In genomic region chr7:141686074-141686473, GRCh38 we compare ENCODE assay signal across 33 cellular contexts. TPM values are rescaled to one million over a fixed set of nuclear protein-coding genes. Genes with fewer than 3 reads are reported as not detected.
DNase-seq lines count a peak whose midpoint lies in the region; ATAC-seq, FAIRE-seq and TF ChIP-seq lines count a peak whose summit lies in the region.
"Had no signal": no experiment of that assay in that cellular context is flagged by ENCODE, and none has a peak within 500 bp of the region (broad histone marks: within the 10 kb centered on the region; RNA-seq: fewer than 3 reads in every experiment).

No MANE protein-coding gene starts in this region.

- no peak for TF ChIP-seq POLR2A in GM12878 (IDR thresholded peaks at IDR 0.05; ENCODE audit: low read depth, low read length)

- no peaks in the 10 kb centered on the region for H3K9me3 ChIP-seq in left ventricle myocardium inferior (replicated peaks)
- no peaks in the 10 kb centered on the region for H3K9me3 ChIP-seq in heart right ventricle
- no peaks in the 10 kb centered on the region for H3K9me3 ChIP-seq in GM12878 (replicated peaks; ENCODE audit: control insufficient read depth, insufficient read depth, low read length)
- H3K9me3 ChIP-seq: BLaER1, HAP-1, SJSA1 had no signal

- H3K4me1 ChIP-seq in left ventricle myocardium inferior = peaks cover 29% of the 10 kb centered on the region
- peaks cover 0 to 27% (median 8%) of the 10 kb centered on the region in 9 donors for H3K4me1 ChIP-seq in heart right ventricle
- H3K4me1 ChIP-seq in GM12878 (ENCODE audit: control insufficient read depth, insufficient read depth, low read length) = no peaks in the 10 kb centered on the region
- H3K4me1 ChIP-seq in mesendoderm (ENCODE audit: control insufficient read depth, low read depth, low read length) = peaks cover 4% of the 10 kb centered on the region
- H3K4me1 ChIP-seq: HAP-1, SJSA1 had no signal

- H3K79me1 ChIP-seq in mesendoderm (ENCODE audit: low read length) = peaks cover 7% of the 10 kb centered on the region

- in situ Hi-C loops in GM12878 (cut with MboI) = no loop called here

- H4K8ac ChIP-seq in mesendoderm (ENCODE audit: low read depth, low read length) = no peak overlapping the region

- H3K56ac ChIP-seq in mesendoderm (ENCODE audit: low read length) = no peak overlapping the region

- H3K27me3 ChIP-seq in left ventricle myocardium inferior (ENCODE audit: low read depth) = no peaks in the 10 kb centered on the region
- no peaks in the 10 kb centered on the region for H3K27me3 ChIP-seq in heart right ventricle
- H3K27me3 ChIP-seq in GM12878 (replicated peaks in 1 of 2; ENCODE audit: control insufficient read depth in 2 of 2, insufficient read depth in 2 of 2, low read length in 1 of 2) = no peaks in the 10 kb centered on the region
- no peaks in the 10 kb centered on the region for H3K27me3 ChIP-seq in layer of hippocampus (ENCODE audit: control insufficient read depth, insufficient read depth, low read length)
- no peaks in the 10 kb centered on the region for H3K27me3 ChIP-seq in mesendoderm (ENCODE audit: insufficient read depth, low read length, poor library complexity)
- H3K27me3 ChIP-seq: BLaER1, SJSA1 had no signal

- no peak overlapping the region for H2BK5ac ChIP-seq in mesendoderm (ENCODE audit: low read length)

- no peak for DNase-seq in left ventricle myocardium inferior
- DNase-seq in heart right ventricle = no peak
- no peak for DNase-seq in GM12878 (ENCODE audit: low read depth, low spot score)
- DNase-seq in DMS53 (lab: John Stamatoyannopoulos, UW) = no peak
- DNase-seq in SK-N-DZ (ENCODE audit: low spot score) = no peak
- DNase-seq in mesendoderm = no peak
- DNase-seq: CD4-positive, CD25-positive, alpha-beta regulatory T cell; DMS153; HFFc6; KBM-7; MV-4-11; NCI-H1105; NCI-H1436 treated with DMSO at 0.1 percent for 48 hours; NCI-H187 treated with DMSO at 0.1 percent for 48 hours; NCI-H2171 treated with DMSO at 0.1 percent for 48 hours; NCI-H345; NCI-H510A treated with DMSO at 0.1 percent for 48 hours; NCI-H774; PC-9 had no signal

- no peak overlapping the region for H3K18ac ChIP-seq in mesendoderm (ENCODE audit: low read length)

- intact Hi-C loops in left ventricle myocardium inferior (cut with micrococcal nuclease) (no loop called here), heart right ventricle (cut with DNase I) (no loop called here), GM12878 (cut with micrococcal nuclease; ENCODE audit: unreplicated experiment) (no loop called here)

- no peak for ATAC-seq in heart right ventricle
- ATAC-seq in GM12878 = no peak
- ATAC-seq: GM23338 had no signal

- 88 to 91% methylated on average over 3 of the region's 3 CpGs for WGBS in heart right ventricle, 2 donors
- 67% methylated on average over 3 of the region's 3 CpGs for WGBS in GM12878 (ENCODE audit: insufficient coverage, insufficient replicate concordance, low lambda C conversion rate, missing lambda C conversion rate)
- no CpG with 5 or more reads among the region's 3 CpGs for WGBS in mesendoderm (ENCODE audit: extremely low coverage, insufficient coverage, low lambda C conversion rate)

- no peak overlapping the region for H2AK5ac ChIP-seq in mesendoderm (ENCODE audit: low read length)

- TF ChIP-seq EP300 in GM12878 (IDR thresholded peaks at IDR 0.05; ENCODE audit: borderline replicate concordance in 1 of 2, control insufficient read depth in 1 of 2, low read depth in 2 of 2, low read length in 2 of 2) = no peak

- H3K4me2 ChIP-seq in GM12878 (ENCODE audit: control insufficient read depth, insufficient read depth) (no peak overlapping the region), mesendoderm (ENCODE audit: low read length) (no peak overlapping the region)
- H3K4me2 ChIP-seq: BLaER1, GM23338, PC-9 had no signal

- SMC1A ChIA-PET in GM12878 (lab: Charles Lee; ENCODE audit: uncharacterized antibody, unreplicated experiment) = interaction anchor here (0.9 to 1.1 kb wide), 3 partner anchors 10 to 31 kb away, joined by 3 read pairs; no protein-coding TSS in a partner anchor

- H3K79me2 ChIP-seq in GM12878 (ENCODE audit: control insufficient read depth, insufficient read depth, low read length) (peaks cover 2% of the 10 kb centered on the region; the same call in 1 of the 2 replicates), mesendoderm (ENCODE audit: control insufficient read depth, insufficient read depth, low read length) (peaks cover 2% of the 10 kb centered on the region)

- H4K20me1 ChIP-seq in GM12878 (ENCODE audit: control insufficient read depth, insufficient read depth) = no peaks in the 10 kb centered on the region

- TF ChIP-seq CTCF in left ventricle myocardium inferior (IDR thresholded peaks at IDR 0.05; ENCODE audit: borderline replicate concordance) (no peak), heart right ventricle (IDR thresholded peaks at IDR 0.05) (no peak), GM12878 (IDR thresholded peaks at IDR 0.05 in 2 of 3, conservative IDR thresholded peaks at IDR 0.05 in 1 of 3; ENCODE audit: control insufficient read depth in 2 of 3, extremely low read depth in 1 of 3, insufficient read depth in 1 of 3, low read depth in 3 of 3, low read length in 3 of 3) (no peak)

- H3K4me3 ChIP-seq in left ventricle myocardium inferior = no peak overlapping the region
- no peak overlapping the region for H3K4me3 ChIP-seq in heart right ventricle
- H3K4me3 ChIP-seq in GM12878 = no peak overlapping the region
- no peak overlapping the region for H3K4me3 ChIP-seq in mesendoderm (ENCODE audit: low read length)
- H3K4me3 ChIP-seq: BLaER1, GM23338, HAP-1, PC-9, SJSA1 had no signal

- peak overlapping the region; percentile 58 for H3K27ac ChIP-seq in left ventricle myocardium inferior (replicated peaks)
- H3K27ac ChIP-seq in heart right ventricle = peak overlapping the region in 1 of 10 donors; percentile 39
- H3K27ac ChIP-seq in GM12878 (ENCODE audit: control insufficient read depth, insufficient read depth) = no peak overlapping the region
- peak overlapping the region; percentile 74 for H3K27ac ChIP-seq in layer of hippocampus (ENCODE audit: low read depth, low read length)
- H3K27ac ChIP-seq in temporal lobe (ENCODE audit: low read depth, low read length) = peak overlapping the region; percentile 88
- no peak overlapping the region for H3K27ac ChIP-seq in mesendoderm (ENCODE audit: low read depth, low read length)
- H3K27ac ChIP-seq: BLaER1, PC-9, SJSA1 had no signal

- CTCF ChIA-PET in GM12878 (lab: Yijun Ruan, JAX) = interaction anchor here (0.6 to 2.0 kb wide), 3 partner anchors 10 to 947 kb away, joined by 3 to 6 read pairs (median 5); no protein-coding TSS in a partner anchor

- POLR2A ChIA-PET in GM12878 (lab: Charles Lee) = no interaction called here

- no peak overlapping the region for H2BK15ac ChIP-seq in mesendoderm (replicated peaks; ENCODE audit: low read depth)

- no peak for TF ChIP-seq RAD21 in GM12878 (IDR thresholded peaks at IDR 0.05; ENCODE audit: insufficient read depth, low read depth, low read length)

- no TSS peak for BruUV-seq in GM12878 (replicated peaks; lab: Mats Ljungman, UMichigan)

- H3K9ac ChIP-seq in GM12878 (ENCODE audit: control insufficient read depth, insufficient read depth, low read length) (no peak overlapping the region), mesendoderm (ENCODE audit: low read length) (no peak overlapping the region)
- H3K9ac ChIP-seq: BLaER1 had no signal

- no peak overlapping the region for H4K5ac ChIP-seq in mesendoderm (ENCODE audit: low read length)

- no peak overlapping the region for H2BK120ac ChIP-seq in mesendoderm (ENCODE audit: low read depth, low read length)

- peak; percentile 23 for FAIRE-seq in GM12878 (lab: Jason Lieb, UNC)
- FAIRE-seq: A204.1, GM18507, HTR-8/SVneo had no signal

- H2AFZ ChIP-seq in GM12878 (ENCODE audit: control insufficient read depth, low read depth, low read length) = no peak overlapping the region
- H2AFZ ChIP-seq: GM23338, PC-9 had no signal

- RAD21 ChIA-PET in GM12878 (lab: Charles Lee; ENCODE audit: unreplicated experiment) = interaction anchor here (0.7 kb wide), 1 partner anchor 15 kb away, joined by 3 read pairs; the partner anchor contains the start of gene DENND11

- H3K36me3 ChIP-seq in left ventricle myocardium inferior (peaks cover 38% of the 10 kb centered on the region), heart right ventricle (peaks cover 0 to 58% (median 19%) of the 10 kb centered on the region in 9 donors), GM12878 (ENCODE audit: control insufficient read depth in 2 of 2, insufficient read depth in 2 of 2, low read length in 1 of 2) (peaks cover 8 to 13% of the 10 kb centered on the region in 2 experiments), mesendoderm (ENCODE audit: control insufficient read depth, insufficient read depth, low read length) (no peaks in the 10 kb centered on the region)
- H3K36me3 ChIP-seq: HAP-1, SJSA1 had no signal

- no peak overlapping the region for H3K23ac ChIP-seq in mesendoderm (ENCODE audit: low read length)

- no peak overlapping the region for H3K4ac ChIP-seq in mesendoderm (ENCODE audit: low read depth, low read length)

RNA-seq across cellular contexts. Expression of gene DENND11, which starts 15.9 kb away (rescaled TPM):
- total RNA-seq in left ventricle myocardium inferior (8.5 TPM), heart right ventricle (10 to 100 TPM in 4 of 10 donors, 1 to 10 TPM in 6; 6.7 to 11.5 (median 9.3) TPM), GM12878 (2014; rRNA removed) (28.0 and 33.8 TPM in 2 replicates), GM12878 (2014; rRNA removed; fragmentation: Illumina TruSeq; extraction: Trizol) (29.7 and 30.6 TPM in 2 replicates), GM12878 (2021) (33.3 and 35.9 TPM in 2 replicates), temporal lobe (30.0 TPM)
- polyA plus RNA-seq in heart right ventricle (1 to 10 TPM; 2.7 to 3.4 TPM), GM12878 (2011; rRNA removed) (47.0 and 57.7 TPM in 2 replicates), GM12878 (2014; fragmentation: Illumina TruSeq; extraction: Trizol) (32.2 and 40.7 TPM in 2 replicates), GM12878 (2014; fragmentation: Nextera tagmentation; extraction: Ambion mirVana) (1 to 10 TPM; 3.5 to 7.9 TPM), GM12878 (2014; rRNA removed) (20.2 and 25.3 TPM in 2 replicates), GM12878 (2016; fragmentation: Nextera tagmentation; extraction: Ambion mirVana) (1 to 10 TPM; 2.7 to 3.0 TPM)
- total RNA-seq in GM12878 (2013; cell fraction: nucleolus; rRNA removed) = 101 and 106 TPM in 2 replicates
- polyA plus RNA-seq in GM12878 (2011; ENCODE audit: low read depth) = 18.6 TPM
- polyA plus RNA-seq in GM12878 (2011; cell fraction: cytosol; rRNA removed) = 27.5 and 33.5 TPM in 2 replicates
- polyA plus RNA-seq in GM12878 (2011; cell fraction: nucleus; rRNA removed) = 81.6 and 84.6 TPM in 2 replicates
- polyA plus RNA-seq in GM12878 (2012) = 22.8 and 29.9 TPM in 2 replicates
- polyA minus RNA-seq in GM12878 (2011; rRNA and poly(A)+ RNA removed) = 65.6 and 73.2 TPM in 2 replicates
- 18.3 and 19.3 TPM in 2 replicates for polyA minus RNA-seq in GM12878 (2011; cell fraction: cytosol; rRNA and poly(A)+ RNA removed)
- polyA minus RNA-seq in GM12878 (2011; cell fraction: nucleus; rRNA and poly(A)+ RNA removed) = 36.0 and 36.5 TPM in 2 replicates
- 17.2 and 19.5 TPM in 2 replicates for polyA plus RNA-seq in SK-N-DZ (2014; cell fraction: cytosol; rRNA removed)
- 27.4 and 32.9 TPM in 2 replicates for polyA plus RNA-seq in SK-N-DZ (2014; cell fraction: nucleus; rRNA removed)
- 11.1 TPM for polyA plus RNA-seq in mesendoderm (2013, experiment 1 of 2)
- 10.9 TPM for polyA plus RNA-seq in mesendoderm (2013, experiment 2 of 2)

RNA-seq across cellular contexts. Expression of gene WEE2, which starts 22.1 kb away (rescaled TPM):
- total RNA-seq in left ventricle myocardium inferior = not detected
- total RNA-seq in heart right ventricle = under 1 TPM in 1 of 10 donors, not detected in 9; 0.12 TPM
- not detected for polyA plus RNA-seq in heart right ventricle
- 0.71 TPM in 1 of 2 replicates, not detected in the other for total RNA-seq in GM12878 (2013; cell fraction: nucleolus; rRNA removed)
- not detected in 2 replicates for total RNA-seq in GM12878 (2014; rRNA removed)
- not detected in 2 replicates for total RNA-seq in GM12878 (2014; rRNA removed; fragmentation: Illumina TruSeq; extraction: Trizol)
- 0.24 TPM in 1 of 2 replicates, not detected in the other for total RNA-seq in GM12878 (2021)
- polyA plus RNA-seq in GM12878 (2011; ENCODE audit: low read depth) = not detected
- 0.03 and 0.12 TPM in 2 replicates for polyA plus RNA-seq in GM12878 (2011; rRNA removed)
- polyA plus RNA-seq in GM12878 (2011; cell fraction: cytosol; rRNA removed) = not detected in 2 replicates
- polyA plus RNA-seq in GM12878 (2011; cell fraction: nucleus; rRNA removed) = 0.09 TPM in 1 of 2 replicates, not detected in the other
- 0.04 and 0.07 TPM in 2 replicates for polyA plus RNA-seq in GM12878 (2012)
- 0.03 TPM in 1 of 2 replicates, not detected in the other for polyA plus RNA-seq in GM12878 (2014; fragmentation: Illumina TruSeq; extraction: Trizol)
- under 1 TPM in 1 of 2 experiments, not detected in 1; 0.02 TPM for polyA plus RNA-seq in GM12878 (2014; fragmentation: Nextera tagmentation; extraction: Ambion mirVana)
- polyA plus RNA-seq in GM12878 (2014; rRNA removed) = not detected in 2 replicates
- not detected for polyA plus RNA-seq in GM12878 (2016; fragmentation: Nextera tagmentation; extraction: Ambion mirVana)
- not detected in 2 replicates for polyA minus RNA-seq in GM12878 (2011; rRNA and poly(A)+ RNA removed)
- polyA minus RNA-seq in GM12878 (2011; cell fraction: cytosol; rRNA and poly(A)+ RNA removed) = not detected in 2 replicates
- polyA minus RNA-seq in GM12878 (2011; cell fraction: nucleus; rRNA and poly(A)+ RNA removed) = not detected in 2 replicates
- 0.49 TPM for total RNA-seq in temporal lobe
- not detected in 2 replicates for polyA plus RNA-seq in SK-N-DZ (2014; cell fraction: cytosol; rRNA removed)
- 0.06 TPM in 1 of 2 replicates, not detected in the other for polyA plus RNA-seq in SK-N-DZ (2014; cell fraction: nucleus; rRNA removed)
- polyA plus RNA-seq in mesendoderm (2013, experiment 1 of 2) = not detected
- polyA plus RNA-seq in mesendoderm (2013, experiment 2 of 2) = not detected
- total RNA-seq: CD4-positive, CD25-positive, alpha-beta regulatory T cell; GM23338; HFFc6; LHCN-M2; MCF 10A; PC-9; Right ventricle myocardium inferior; RPMI7951; SJSA1 had no signal
- polyA plus RNA-seq: AG04450; CD4-positive, CD25-positive, alpha-beta regulatory T cell; GM23338 had no signal

RNA-seq across cellular contexts. Expression of gene SSBP1, which starts 52.1 kb away (rescaled TPM):
- total RNA-seq in left ventricle myocardium inferior (83.8 TPM), heart right ventricle (100 to 1,000 TPM in 9 of 10 donors, 10 to 100 TPM in 1; 97.4 to 122 (median 107) TPM), GM12878 (2014; rRNA removed) (214 and 257 TPM in 2 replicates), GM12878 (2014; rRNA removed; fragmentation: Illumina TruSeq; extraction: Trizol) (363 and 370 TPM in 2 replicates), GM12878 (2021) (186 and 191 TPM in 2 replicates), temporal lobe (65.2 TPM)
- polyA plus RNA-seq in heart right ventricle (100 to 1,000 TPM; 175 to 256 TPM), GM12878 (2011; rRNA removed) (197 and 267 TPM in 2 replicates), GM12878 (2014; fragmentation: Illumina TruSeq; extraction: Trizol) (467 and 621 TPM in 2 replicates), GM12878 (2014; fragmentation: Nextera tagmentation; extraction: Ambion mirVana) (100 to 1,000 TPM; 802 to 998 TPM), GM12878 (2014; rRNA removed) (286 and 329 TPM in 2 replicates), GM12878 (2016; fragmentation: Nextera tagmentation; extraction: Ambion mirVana) (100 to 1,000 TPM; 638 to 646 TPM)
- 285 and 310 TPM in 2 replicates for total RNA-seq in GM12878 (2013; cell fraction: nucleolus; rRNA removed)
- polyA plus RNA-seq in GM12878 (2011; ENCODE audit: low read depth) = 257 TPM
- 84.4 and 93.4 TPM in 2 replicates for polyA plus RNA-seq in GM12878 (2011; cell fraction: cytosol; rRNA removed)
- polyA plus RNA-seq in GM12878 (2011; cell fraction: nucleus; rRNA removed) = 92.0 and 102 TPM in 2 replicates
- 219 and 234 TPM in 2 replicates for polyA plus RNA-seq in GM12878 (2012)
- polyA minus RNA-seq in GM12878 (2011; rRNA and poly(A)+ RNA removed) = 51.5 and 76.1 TPM in 2 replicates
- polyA minus RNA-seq in GM12878 (2011; cell fraction: cytosol; rRNA and poly(A)+ RNA removed) = 27.3 and 30.9 TPM in 2 replicates
- 65.2 and 94.9 TPM in 2 replicates for polyA minus RNA-seq in GM12878 (2011; cell fraction: nucleus; rRNA and poly(A)+ RNA removed)
- 337 and 389 TPM in 2 replicates for polyA plus RNA-seq in SK-N-DZ (2014; cell fraction: cytosol; rRNA removed)
- polyA plus RNA-seq in SK-N-DZ (2014; cell fraction: nucleus; rRNA removed) = 269 and 271 TPM in 2 replicates
- polyA plus RNA-seq in mesendoderm (2013, experiment 1 of 2) = 638 TPM
- polyA plus RNA-seq in mesendoderm (2013, experiment 2 of 2) = 630 TPM

Comparison
In these comparisons a context has a peak if more than half of its experiments do, and no peak if none do; other contexts are left out.
1. H3K27ac ChIP-seq: peak in left ventricle myocardium inferior (single experiment), layer of hippocampus (single experiment) and temporal lobe (single experiment); none in GM12878 (single experiment) and mesendoderm (single experiment).